ENCODE assay signal across 20 cellular contexts in the genomic region with DNA sequence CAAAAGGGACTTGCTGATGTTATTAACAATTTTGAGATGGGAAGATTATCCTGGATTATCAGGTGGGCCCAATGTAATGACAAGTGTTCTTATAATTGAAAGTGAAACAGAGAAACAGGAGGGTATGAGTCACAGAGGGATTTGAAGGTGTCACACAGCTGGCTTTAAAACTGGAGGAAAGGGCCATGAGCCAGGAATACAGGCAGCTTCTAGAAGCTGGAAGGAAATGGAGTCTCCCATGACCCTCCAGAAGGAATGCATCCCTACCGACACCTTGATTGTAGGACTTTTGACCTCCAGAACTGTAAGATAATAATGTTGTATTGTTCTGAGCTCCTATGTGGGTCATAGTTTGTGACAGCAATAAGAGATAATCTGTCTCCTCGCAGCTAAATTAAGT.
DNase-seq lines count a peak whose midpoint lies in the region; ATAC-seq and TF ChIP-seq lines count a peak whose summit lies in the region.
"Had no signal": no experiment of that assay in that cellular context is flagged by ENCODE, and none has a peak within 500 bp of the region (broad histone marks: within the 10 kb centered on the region; RNA-seq: fewer than 3 reads in every experiment).

No MANE protein-coding gene starts in this region.

- in situ Hi-C loops in G401 (cut with HindIII; ENCODE audit: low sequenced_read_pairs): no loop called here

- no peak for TF ChIP-seq CTCF in cardiac fibroblast (IDR thresholded peaks at IDR 0.05; ENCODE audit: low read depth, low read length)

- H3K4me3 Mint-ChIP-seq in activated T-helper 1 cell treated with anti-CD3 and anti-CD28 coated beads, Interleukin-12 subunit alpha, Interleukin-12 subunit beta, Interleukin-2, Interleukin-4 antibody, amounts not matched to agents 30 ng/mL and 10 ng/mL and 1 ng/mL, durations not matched to agents 14 hours and 24 hours and 36 hours: no peak overlapping the region
- H3K4me3 Mint-ChIP-seq: activated naive CD8-positive, alpha-beta T cell treated with anti-CD3 and anti-CD28 coated beads, Interleukin-2, amount 50 U/mL, for 24 hours; naive thymus-derived CD8-positive, alpha-beta T cell had no signal

- ATAC-seq in GM19463 (IDR thresholded peaks at IDR 0.05; ENCODE audit: unreplicated experiment): no peak
- ATAC-seq: activated naive CD8-positive, alpha-beta T cell treated with anti-CD3 and anti-CD28 coated beads, Interleukin-2, amount 50 U/mL, for 24 hours; GM12878; naive thymus-derived CD8-positive, alpha-beta T cell had no signal

- no peak overlapping the region for H3K27ac Mint-ChIP-seq in activated T-helper 1 cell treated with anti-CD3 and anti-CD28 coated beads, Interleukin-12 subunit alpha, Interleukin-12 subunit beta, Interleukin-2, Interleukin-4 antibody, amounts not matched to agents 30 ng/mL and 10 ng/mL and 1 ng/mL, durations not matched to agents 14 hours and 24 hours and 36 hours
- H3K27ac Mint-ChIP-seq: activated naive CD8-positive, alpha-beta T cell treated with anti-CD3 and anti-CD28 coated beads, Interleukin-2, amount 50 U/mL, for 24 hours; naive thymus-derived CD8-positive, alpha-beta T cell; progenitor cell of endocrine pancreas had no signal

- H3K9me3 Mint-ChIP-seq in activated T-helper 1 cell treated with anti-CD3 and anti-CD28 coated beads, Interleukin-12 subunit alpha, Interleukin-12 subunit beta, Interleukin-2, Interleukin-4 antibody, amounts not matched to agents 30 ng/mL and 10 ng/mL and 1 ng/mL, durations not matched to agents 14 hours and 24 hours and 36 hours: no peaks in the 10 kb centered on the region
- H3K9me3 Mint-ChIP-seq: activated naive CD8-positive, alpha-beta T cell treated with anti-CD3 and anti-CD28 coated beads, Interleukin-2, amount 50 U/mL, for 24 hours; naive thymus-derived CD8-positive, alpha-beta T cell had no signal

- intact Hi-C loops in activated T-helper 1 cell treated with anti-CD3 and anti-CD28 coated beads, Interleukin-12 subunit alpha, Interleukin-12 subunit beta, Interleukin-2, Interleukin-4 antibody, amounts not matched to agents 30 ng/mL and 10 ng/mL and 1 ng/mL, durations not matched to agents 14 hours and 24 hours and 36 hours (cut with micrococcal nuclease): no loop called here

- H3K4me3 ChIP-seq in cardiac fibroblast (replicated peaks in 1 of 2; ENCODE audit: low read depth in 2 of 2, low read length in 2 of 2): no peak overlapping the region
- H3K4me3 ChIP-seq: GM12878, GM23248, lung, thoracic aorta had no signal

- H3K36me3 Mint-ChIP-seq in activated T-helper 1 cell treated with anti-CD3 and anti-CD28 coated beads, Interleukin-12 subunit alpha, Interleukin-12 subunit beta, Interleukin-2, Interleukin-4 antibody, amounts not matched to agents 30 ng/mL and 10 ng/mL and 1 ng/mL, durations not matched to agents 14 hours and 24 hours and 36 hours (ENCODE audit: low read depth): peaks cover 2% of the 10 kb centered on the region

- no peaks in the 10 kb centered on the region for H3K4me1 Mint-ChIP-seq in activated T-helper 1 cell treated with anti-CD3 and anti-CD28 coated beads, Interleukin-12 subunit alpha, Interleukin-12 subunit beta, Interleukin-2, Interleukin-4 antibody, amounts not matched to agents 30 ng/mL and 10 ng/mL and 1 ng/mL, durations not matched to agents 14 hours and 24 hours and 36 hours (ENCODE audit: low read depth)

- DNase-seq in ELR (ENCODE audit: low read depth) (peak; percentile 32), LHCN-M2 (ENCODE audit: low read depth) (peak; percentile 40), cardiac fibroblast (ENCODE audit: low read depth in 2 of 2) (peak; percentile 27 to 28), lung microvascular endothelial cell (ENCODE audit: low read depth in 2 of 2) (peak; percentile 21 to 70), G401 (ENCODE audit: low spot score) (no peak), cerebellum (ENCODE audit: low spot score) (no peak)
- DNase-seq in activated T-helper 1 cell treated with anti-CD3 and anti-CD28 coated beads, Interleukin-12 subunit alpha, Interleukin-12 subunit beta, Interleukin-2, Interleukin-4 antibody, amounts not matched to agents 30 ng/mL and 10 ng/mL and 1 ng/mL, durations not matched to agents 14 hours and 24 hours and 36 hours (ENCODE audit: low spot score): no peak
- DNase-seq: activated CD4-positive, CD25-positive, alpha-beta regulatory T cell; activated CD8-positive, alpha-beta memory T cell treated with anti-CD3 and anti-CD28 coated beads for 24 hours; activated naive CD8-positive, alpha-beta T cell treated with anti-CD3 and anti-CD28 coated beads, Interleukin-2, amount 50 U/mL, for 24 hours; cerebellar nuclear complex; GM23248; naive thymus-derived CD8-positive, alpha-beta T cell; NCI-H187 treated with DMSO at 0.1 percent for 48 hours; NCI-H446 treated with DMSO at 0.1 percent for 48 hours had no signal

- peaks cover 2% of the 10 kb centered on the region for H3K27me3 Mint-ChIP-seq in activated T-helper 1 cell treated with anti-CD3 and anti-CD28 coated beads, Interleukin-12 subunit alpha, Interleukin-12 subunit beta, Interleukin-2, Interleukin-4 antibody, amounts not matched to agents 30 ng/mL and 10 ng/mL and 1 ng/mL, durations not matched to agents 14 hours and 24 hours and 36 hours (ENCODE audit: insufficient read depth)
- H3K27me3 Mint-ChIP-seq: activated naive CD8-positive, alpha-beta T cell treated with anti-CD3 and anti-CD28 coated beads, Interleukin-2, amount 50 U/mL, for 24 hours; naive thymus-derived CD8-positive, alpha-beta T cell; progenitor cell of endocrine pancreas had no signal

Comparison
In these comparisons a context has a peak if more than half of its experiments do, and no peak if none do; other contexts are left out.
1. DNase-seq: peak in ELR (single experiment), LHCN-M2 (single experiment), cardiac fibroblast (2 of 2) and lung microvascular endothelial cell (2 of 2); none in activated T-helper 1 cell treated with anti-CD3 and anti-CD28 coated beads, Interleukin-12 subunit alpha, Interleukin-12 subunit beta, Interleukin-2, Interleukin-4 antibody, amounts not matched to agents 30 ng/mL and 10 ng/mL and 1 ng/mL, durations not matched to agents 14 hours and 24 hours and 36 hours (single experiment), G401 (single experiment) and cerebellum (single experiment).